In the genomic region with DNA sequence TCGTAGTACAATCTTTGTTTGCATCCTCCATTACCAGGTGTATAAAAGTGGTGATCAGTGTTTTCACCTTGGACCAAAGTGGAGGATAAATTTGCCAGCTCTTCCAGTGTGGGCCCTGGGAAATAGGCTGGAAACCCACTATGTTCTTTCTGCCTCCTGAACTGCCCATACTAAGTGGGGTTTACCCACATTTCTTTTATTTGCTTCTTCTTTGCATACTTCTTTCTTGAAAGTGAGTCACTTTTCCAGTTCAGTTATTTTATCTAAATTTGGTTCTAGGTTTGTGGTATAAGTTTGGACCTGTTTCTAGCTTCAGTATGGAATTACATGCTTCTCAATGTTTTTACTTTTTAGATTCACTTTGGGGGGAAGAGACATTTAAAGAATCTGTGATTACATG, we compare ENCODE assay signal across 17 cellular contexts.
"Had no signal": no experiment of that assay in that cellular context is flagged by ENCODE, and none has a peak within 500 bp of the region (broad histone marks: within the 10 kb centered on the region; RNA-seq: fewer than 3 reads in every experiment).

No MANE protein-coding gene starts in this region.

- H3K4me3 Mint-ChIP-seq: activated CD4-positive, alpha-beta T cell treated with anti-CD3 and anti-CD28 coated beads, Interleukin-2, amount 10 ng/mL, durations not matched to agents 24 days and 14 days; activated T-helper 1 cell treated with anti-CD3 and anti-CD28 coated beads, Interleukin-12 subunit alpha, Interleukin-12 subunit beta, Interleukin-2, Interleukin-4 antibody, amounts not matched to agents 30 ng/mL and 10 ng/mL and 1 ng/mL, durations not matched to agents 14 hours and 24 hours and 36 hours; dendritic cell treated with granulocyte-macrophage colony-stimulating factor and Interleukin-4, amounts not matched to agents 40 ng/mL and 50 ng/mL, for 4 days; naive thymus-derived CD8-positive, alpha-beta T cell; stimulated activated naive CD8-positive, alpha-beta T cell treated with anti-CD3 and anti-CD28 coated beads, Interleukin-15, amount 100 ng/mL, for 72 hours; type B pancreatic cell had no signal

- H3K27ac ChIP-seq: ascending aorta, pancreas, spleen had no signal

- H3K27ac Mint-ChIP-seq: activated CD4-positive, alpha-beta T cell treated with anti-CD3 and anti-CD28 coated beads, Interleukin-2, amount 10 ng/mL, durations not matched to agents 24 days and 14 days; activated T-helper 1 cell treated with anti-CD3 and anti-CD28 coated beads, Interleukin-12 subunit alpha, Interleukin-12 subunit beta, Interleukin-2, Interleukin-4 antibody, amounts not matched to agents 30 ng/mL and 10 ng/mL and 1 ng/mL, durations not matched to agents 14 hours and 24 hours and 36 hours; dendritic cell treated with granulocyte-macrophage colony-stimulating factor and Interleukin-4, amounts not matched to agents 40 ng/mL and 50 ng/mL, for 4 days; naive thymus-derived CD8-positive, alpha-beta T cell; stimulated activated naive CD8-positive, alpha-beta T cell treated with anti-CD3 and anti-CD28 coated beads, Interleukin-15, amount 100 ng/mL, for 72 hours; type B pancreatic cell had no signal

- H3K27me3 ChIP-seq: ascending aorta, pancreas had no signal

- H3K4me3 ChIP-seq: ascending aorta, pancreas, spleen had no signal

- DNase-seq: activated CD4-positive, alpha-beta T cell treated with anti-CD3 and anti-CD28 coated beads, Interleukin-2, amount 10 ng/mL, durations not matched to agents 24 days and 14 days; activated CD4-positive, CD25-positive, alpha-beta regulatory T cell; activated CD8-positive, alpha-beta memory T cell treated with anti-CD3 and anti-CD28 coated beads, Interleukin-2, amount 50 U/mL, for 48 hours; activated naive CD4-positive, alpha-beta T cell; effector memory CD4-positive, alpha-beta T cell; foreskin melanocyte; head of caudate nucleus; mesenchymal stem cell; naive thymus-derived CD8-positive, alpha-beta T cell; pancreas; spleen; stimulated activated naive CD8-positive, alpha-beta T cell treated with anti-CD3 and anti-CD28 coated beads, Interleukin-15, amount 100 ng/mL, for 72 hours had no signal

- H3K27me3 Mint-ChIP-seq: activated CD4-positive, alpha-beta T cell treated with anti-CD3 and anti-CD28 coated beads, Interleukin-2, amount 10 ng/mL, durations not matched to agents 24 days and 14 days; stimulated activated naive CD8-positive, alpha-beta T cell treated with anti-CD3 and anti-CD28 coated beads, Interleukin-15, amount 100 ng/mL, for 72 hours had no signal

- H3K9me3 Mint-ChIP-seq: activated CD4-positive, alpha-beta T cell treated with anti-CD3 and anti-CD28 coated beads, Interleukin-2, amount 10 ng/mL, durations not matched to agents 24 days and 14 days; activated T-helper 1 cell treated with anti-CD3 and anti-CD28 coated beads, Interleukin-12 subunit alpha, Interleukin-12 subunit beta, Interleukin-2, Interleukin-4 antibody, amounts not matched to agents 30 ng/mL and 10 ng/mL and 1 ng/mL, durations not matched to agents 14 hours and 24 hours and 36 hours; dendritic cell treated with granulocyte-macrophage colony-stimulating factor and Interleukin-4, amounts not matched to agents 40 ng/mL and 50 ng/mL, for 4 days; naive thymus-derived CD8-positive, alpha-beta T cell; stimulated activated naive CD8-positive, alpha-beta T cell treated with anti-CD3 and anti-CD28 coated beads, Interleukin-15, amount 100 ng/mL, for 72 hours; type B pancreatic cell had no signal

- H3K9me3 ChIP-seq: ascending aorta, pancreas, spleen had no signal

- H3K36me3 ChIP-seq: ascending aorta, pancreas, spleen had no signal

- ATAC-seq: naive thymus-derived CD8-positive, alpha-beta T cell; pancreas; sciatic nerve; stimulated activated naive CD8-positive, alpha-beta T cell treated with anti-CD3 and anti-CD28 coated beads, Interleukin-15, amount 100 ng/mL, for 72 hours had no signal

- H3K4me1 ChIP-seq: ascending aorta, pancreas, spleen had no signal

- H3K4me1 Mint-ChIP-seq: naive thymus-derived CD8-positive, alpha-beta T cell had no signal

- H3K36me3 Mint-ChIP-seq: naive thymus-derived CD8-positive, alpha-beta T cell; type B pancreatic cell had no signal
